ENCODE assay signal across 14 cellular contexts in genomic region chr11:35190804-35191348, GRCh38. TPM values are rescaled to one million over a fixed set of nuclear protein-coding genes. Genes with fewer than 3 reads are reported as not detected.
DNase-seq lines count a peak whose midpoint lies in the region; ATAC-seq and TF ChIP-seq lines count a peak whose summit lies in the region.
"Had no signal": no experiment of that assay in that cellular context is flagged by ENCODE, and none has a peak within 500 bp of the region (broad histone marks: within the 10 kb centered on the region; RNA-seq: fewer than 3 reads in every experiment).

No MANE protein-coding gene starts in this region.

- peaks cover 80% of the 10 kb centered on the region for H3K36me3 Mint-ChIP-seq in CD4-positive, CD25-positive, alpha-beta regulatory T cell
- peaks cover 87% of the 10 kb centered on the region for H3K36me3 Mint-ChIP-seq in HFFc6 (ENCODE audit: low read depth)
- no peaks in the 10 kb centered on the region for H3K36me3 Mint-ChIP-seq in nephron progenitor cell (ENCODE audit: low read depth)
- H3K36me3 Mint-ChIP-seq in GM23338 (ENCODE audit: low read depth), result no peaks in the 10 kb centered on the region

- peak overlapping the region in 2 of 3 donors; percentile 72 to 88 for H3K27ac Mint-ChIP-seq in CD4-positive, CD25-positive, alpha-beta regulatory T cell
- H3K27ac Mint-ChIP-seq in HFFc6 (peak overlapping the region; percentile 65), nephron progenitor cell (peak overlapping the region; percentile 93), GM23338 (no peak overlapping the region)
- H3K27ac Mint-ChIP-seq: activated T-helper 1 cell treated with anti-CD3 and anti-CD28 coated beads, Interleukin-12 subunit alpha, Interleukin-12 subunit beta, Interleukin-2, Interleukin-4 antibody, amounts not matched to agents 30 ng/mL and 10 ng/mL and 1 ng/mL, durations not matched to agents 14 hours and 24 hours and 36 hours had no signal

- DNase-seq in CD4-positive, CD25-positive, alpha-beta regulatory T cell, result no peak
- DNase-seq in HFFc6 (no peak), nephron progenitor cell (no peak), GM23338 (ENCODE audit: low spot score) (no peak), Karpas-422 (no peak), NCI-H1048 (lab: John Stamatoyannopoulos, UW) (no peak)
- DNase-seq: DND-41, NCI-H2029, OCI-M1 had no signal

- peaks cover 37 to 92% (median 71%) of the 10 kb centered on the region in 4 donors for H3K4me1 Mint-ChIP-seq in CD4-positive, CD25-positive, alpha-beta regulatory T cell
- H3K4me1 Mint-ChIP-seq in HFFc6 (ENCODE audit: low read depth) (peaks cover 97% of the 10 kb centered on the region), nephron progenitor cell (peaks cover 42% of the 10 kb centered on the region), GM23338 (peaks cover 4% of the 10 kb centered on the region; the same call in 1 of the 3 replicates)

- no peaks in the 10 kb centered on the region for H3K9me2 ChIP-seq in GM23338 (ENCODE audit: insufficient read depth)
- H3K9me2 ChIP-seq in Karpas-422 (replicated peaks; ENCODE audit: insufficient read depth, low read length), result no peaks in the 10 kb centered on the region

- H4K20me1 ChIP-seq in GM23338 (replicated peaks; ENCODE audit: insufficient read depth), result no peaks in the 10 kb centered on the region
- no peaks in the 10 kb centered on the region for H4K20me1 ChIP-seq in Karpas-422 (ENCODE audit: insufficient read depth, low read depth, low read length)

- H3K4me2 ChIP-seq in GM23338 (no peak overlapping the region), Karpas-422 (ENCODE audit: low read depth, low read length, poor library complexity, severe bottlenecking) (no peak overlapping the region)

- no peak overlapping the region for H3K9ac ChIP-seq in Karpas-422 (ENCODE audit: low read length)

- H3K4me3 Mint-ChIP-seq in CD4-positive, CD25-positive, alpha-beta regulatory T cell, result peak overlapping the region in 1 of 4 donors; percentile 67
- H3K4me3 Mint-ChIP-seq in HFFc6 (0 out of 2 replicates have a peak overlapping the region, but pooled peaks have one; percentile 4), nephron progenitor cell (peak overlapping the region; percentile 2), GM23338 (no peak overlapping the region)
- H3K4me3 Mint-ChIP-seq: activated T-helper 1 cell treated with anti-CD3 and anti-CD28 coated beads, Interleukin-12 subunit alpha, Interleukin-12 subunit beta, Interleukin-2, Interleukin-4 antibody, amounts not matched to agents 30 ng/mL and 10 ng/mL and 1 ng/mL, durations not matched to agents 14 hours and 24 hours and 36 hours had no signal

- H3K27ac ChIP-seq in CD4-positive, CD25-positive, alpha-beta regulatory T cell (ENCODE audit: insufficient read depth, low read length, poor library complexity, severe bottlenecking), result peak overlapping the region; percentile 43
- H3K27ac ChIP-seq in esophagus (ENCODE audit: low read depth in 2 of 2, low read length in 1 of 2) (peak overlapping the region; percentile 27 to 29), GM23338 (ENCODE audit: low read depth) (no peak overlapping the region), Karpas-422 (ENCODE audit: low read length) (no peak overlapping the region)
- H3K27ac ChIP-seq: prostate gland had no signal

- no peaks in the 10 kb centered on the region for H3K9me3 ChIP-seq in CD4-positive, CD25-positive, alpha-beta regulatory T cell (ENCODE audit: control insufficient read depth in 2 of 2, low read length in 2 of 2)
- H3K9me3 ChIP-seq in esophagus (ENCODE audit: control insufficient read depth in 2 of 2, insufficient read depth in 1 of 2, low read depth in 1 of 2, low read length in 1 of 2), result no peaks in the 10 kb centered on the region
- no peaks in the 10 kb centered on the region for H3K9me3 ChIP-seq in Karpas-422 (ENCODE audit: low read length)
- H3K9me3 ChIP-seq: prostate gland had no signal

- no peaks in the 10 kb centered on the region for H3K27me3 Mint-ChIP-seq in CD4-positive, CD25-positive, alpha-beta regulatory T cell
- H3K27me3 Mint-ChIP-seq in HFFc6 (ENCODE audit: insufficient read depth), result peaks cover 29% of the 10 kb centered on the region
- peaks cover 3% of the 10 kb centered on the region for H3K27me3 Mint-ChIP-seq in nephron progenitor cell (ENCODE audit: low read depth, poor library complexity)
- no peaks in the 10 kb centered on the region for H3K27me3 Mint-ChIP-seq in GM23338 (ENCODE audit: insufficient read depth, low read depth, poor library complexity)

- H3K36me3 ChIP-seq in CD4-positive, CD25-positive, alpha-beta regulatory T cell (ENCODE audit: control insufficient read depth, insufficient read depth, low read length), result peaks cover 99% of the 10 kb centered on the region
- H3K36me3 ChIP-seq in esophagus (ENCODE audit: control insufficient read depth in 2 of 2, insufficient read depth in 2 of 2, low read length in 1 of 2) (peaks cover 0 to 14% of the 10 kb centered on the region in 2 donors), GM23338 (ENCODE audit: insufficient read depth) (no peaks in the 10 kb centered on the region), Karpas-422 (ENCODE audit: insufficient read depth, low read length) (no peaks in the 10 kb centered on the region)
- H3K36me3 ChIP-seq: prostate gland had no signal

- no peaks in the 10 kb centered on the region for H3K79me2 ChIP-seq in GM23338 (replicated peaks; ENCODE audit: insufficient read depth)
- no peaks in the 10 kb centered on the region for H3K79me2 ChIP-seq in Karpas-422 (ENCODE audit: low read length)

- WGBS in esophagus, 2 donors, result 80 to 84% methylated on average over 6 of the region's 6 CpGs

- H3F3A ChIP-seq in GM23338 (replicated peaks; ENCODE audit: low read depth), result no peaks in the 10 kb centered on the region

- no peaks in the 10 kb centered on the region for H3K27me3 ChIP-seq in CD4-positive, CD25-positive, alpha-beta regulatory T cell (ENCODE audit: control insufficient read depth, insufficient read depth, low read length)
- H3K27me3 ChIP-seq in esophagus (ENCODE audit: control insufficient read depth in 1 of 2, insufficient read depth in 2 of 2, low read length in 2 of 2) (no peaks in the 10 kb centered on the region), GM23338 (ENCODE audit: insufficient read depth) (no peaks in the 10 kb centered on the region), Karpas-422 (ENCODE audit: low read length) (no peaks in the 10 kb centered on the region)

- no peak for TF ChIP-seq CTCF in HFFc6 (IDR thresholded peaks at IDR 0.05)
- TF ChIP-seq CTCF in nephron progenitor cell (IDR thresholded peaks at IDR 0.05), result no peak
- no peak for TF ChIP-seq CTCF in GM23338 (conservative IDR thresholded peaks at IDR 0.05; ENCODE audit: low read depth in 2 of 2)

- H3K4me1 ChIP-seq in CD4-positive, CD25-positive, alpha-beta regulatory T cell (ENCODE audit: control insufficient read depth, insufficient read depth, low read length, poor library complexity, severe bottlenecking), result peaks cover 31% of the 10 kb centered on the region
- H3K4me1 ChIP-seq in esophagus (ENCODE audit: control insufficient read depth in 2 of 2, insufficient read depth in 2 of 2, low read length in 1 of 2) (no peaks in the 10 kb centered on the region), GM23338 (ENCODE audit: insufficient read depth) (no peaks in the 10 kb centered on the region), Karpas-422 (ENCODE audit: low read length) (no peaks in the 10 kb centered on the region)
- H3K4me1 ChIP-seq: prostate gland had no signal

- H3K4me3 ChIP-seq in CD4-positive, CD25-positive, alpha-beta regulatory T cell (ENCODE audit: low read depth, low read length), result no peak overlapping the region
- H3K4me3 ChIP-seq in esophagus (ENCODE audit: low read depth in 1 of 2, low read length in 2 of 2) (no peak overlapping the region), GM23338 (no peak overlapping the region), Karpas-422 (ENCODE audit: low read length) (no peak overlapping the region)
- H3K4me3 ChIP-seq: prostate gland had no signal

- no peaks in the 10 kb centered on the region for H3K9me3 Mint-ChIP-seq in CD4-positive, CD25-positive, alpha-beta regulatory T cell
- no peaks in the 10 kb centered on the region for H3K9me3 Mint-ChIP-seq in HFFc6
- H3K9me3 Mint-ChIP-seq in nephron progenitor cell, result no peaks in the 10 kb centered on the region
- H3K9me3 Mint-ChIP-seq in GM23338, result no peaks in the 10 kb centered on the region
- H3K9me3 Mint-ChIP-seq: activated T-helper 1 cell treated with anti-CD3 and anti-CD28 coated beads, Interleukin-12 subunit alpha, Interleukin-12 subunit beta, Interleukin-2, Interleukin-4 antibody, amounts not matched to agents 30 ng/mL and 10 ng/mL and 1 ng/mL, durations not matched to agents 14 hours and 24 hours and 36 hours had no signal

- ATAC-seq in CD4-positive, CD25-positive, alpha-beta regulatory T cell (ENCODE audit: low read depth in 2 of 2), result no peak
- no peak for ATAC-seq in GM23338
- no peak for ATAC-seq in GM18873 (IDR thresholded peaks at IDR 0.05; ENCODE audit: low FRiP score, unreplicated experiment)
- ATAC-seq: left lobe of liver had no signal

- H2AFZ ChIP-seq in GM23338 (no peak overlapping the region), Karpas-422 (ENCODE audit: low read length) (no peak overlapping the region)

TF ChIP-seq in GM23338, 12 proteins besides CTCF, POLR2A, EP300 and RAD21 (continues in another document):
- TF ChIP-seq EZH2 (IDR thresholded peaks at IDR 0.05; ENCODE audit: low read depth, unreplicated experiment) (no peak), NANOG (IDR thresholded peaks at IDR 0.05; ENCODE audit: borderline replicate concordance) (no peak), CREB1 (CRISPR knock-in tag; IDR thresholded peaks at IDR 0.05; ENCODE audit: low read depth) (no peak), EZH2phosphoT487 (IDR thresholded peaks at IDR 0.05; ENCODE audit: unreplicated experiment) (no peak), STAT1 (IDR thresholded peaks at IDR 0.05; ENCODE audit: unreplicated experiment) (no peak), ZNF114 (CRISPR knock-in tag; IDR thresholded peaks at IDR 0.05) (no peak), ETS1 (IDR thresholded peaks at IDR 0.05) (no peak)

RNA-seq across cellular contexts. Expression of gene CD44, which starts 51.9 kb away (rescaled TPM):
- total RNA-seq in CD4-positive, CD25-positive, alpha-beta regulatory T cell, result 1,181 TPM
- polyA plus RNA-seq in CD4-positive, CD25-positive, alpha-beta regulatory T cell, result 100 to 1,000 TPM; 441 to 539 (median 477) TPM
- 1,000 to 10,000 TPM; 1,912 to 2,221 (median 2,175) TPM for total RNA-seq in HFFc6 (2021; fragmentation: NEBNext Ultra II Directional; extraction: Animal tissue kit (Norgen Biotek cat#: 25700))
- polyA plus RNA-seq in esophagus (100 to 1,000 TPM; 130 to 161 TPM), GM23338 (2016; fragmentation: Nextera tagmentation; extraction: Ambion mirVana) (3.8 and 4.0 TPM in 2 replicates)
- 8.3 and 10.1 TPM in 2 replicates for total RNA-seq in GM23338 (2014; rRNA removed; shearing (Covaris generic))
- total RNA-seq in Karpas-422 (2014; rRNA removed; shearing (Covaris generic); ENCODE audit: low replicate concordance), result 0.58 and 0.86 TPM in 2 replicates

Comparison
In these comparisons a context has a peak if more than half of its experiments do, and no peak if none do; other contexts are left out.
1. H3K27ac ChIP-seq: peak in CD4-positive, CD25-positive, alpha-beta regulatory T cell (single experiment) and esophagus (2 of 2); none in GM23338 (single experiment) and Karpas-422 (single experiment).
2. RNA of gene CD44, which starts 51.9 kb away (total RNA-seq): 1,912 to 2,221 TPM in HFFc6 and 1,181 TPM in CD4-positive, CD25-positive, alpha-beta regulatory T cell (single experiment); 8.3 to 10.1 TPM in GM23338 and 0.58 to 0.86 TPM in Karpas-422; every median in the first group is over 100 times any median in the second.